ENCODE assay signal across 17 cellular contexts in genomic region chr3:169104972-169105371, GRCh38.
DNase-seq lines count a peak whose midpoint lies in the region; ATAC-seq and TF ChIP-seq lines count a peak whose summit lies in the region.
"Had no signal": no experiment of that assay in that cellular context is flagged by ENCODE, and none has a peak within 500 bp of the region (broad histone marks: within the 10 kb centered on the region; RNA-seq: fewer than 3 reads in every experiment).

No MANE protein-coding gene starts in this region.

- CTCF ChIA-PET in activated CD8-positive, alpha-beta memory T cell treated with anti-CD3 and anti-CD28 coated beads, Interleukin-2, amount 10 ng/mL, durations not matched to agents 7 days and 5 days (lab: Charles Lee) = no interaction called here

- H3K4me1 Mint-ChIP-seq in activated CD8-positive, alpha-beta memory T cell treated with anti-CD3 and anti-CD28 coated beads, Interleukin-2, amount 10 ng/mL, durations not matched to agents 7 days and 5 days = no peaks in the 10 kb centered on the region
- H3K4me1 Mint-ChIP-seq: activated CD4-positive, alpha-beta T cell treated with anti-CD3 and anti-CD28 coated beads for 36 hours; T-helper 17 cell had no signal

- no peaks in the 10 kb centered on the region for H3K27me3 ChIP-seq in foreskin keratinocyte
- H3K27me3 ChIP-seq: gastroesophageal sphincter had no signal

- peak; percentile 10 for DNase-seq in AG08395 (ENCODE audit: low spot score)
- peak; percentile 60 for DNase-seq in HT-29 (ENCODE audit: low spot score)
- DNase-seq in astrocyte of the cerebellum (ENCODE audit: low read depth) = peak; percentile 40
- DNase-seq in foreskin keratinocyte = no peak
- no peak for DNase-seq in OCI-M1 (lab: John Stamatoyannopoulos, UW)
- DNase-seq in stimulated activated CD4-positive, alpha-beta T cell treated with anti-CD3 and anti-CD28 coated beads, Interleukin-4, amount 100 ng/mL, for 4 hours = no peak
- DNase-seq in left lobe of liver (ENCODE audit: low spot score) = no peak
- DNase-seq in activated CD8-positive, alpha-beta memory T cell treated with anti-CD3 and anti-CD28 coated beads, Interleukin-2, amount 10 ng/mL, durations not matched to agents 7 days and 5 days = no peak
- DNase-seq: activated CD4-positive, alpha-beta T cell treated with anti-CD3 and anti-CD28 coated beads for 36 hours; activated naive CD4-positive, alpha-beta T cell treated with anti-CD3 and anti-CD28 coated beads for 36 hours; effector CD8-positive, alpha-beta T cell; H9; NCI-H524; stimulated activated CD4-positive, alpha-beta T cell treated with anti-CD3 and anti-CD28 coated beads, Interleukin-2, amount 100 ng/mL, for 48 hours; T-helper 17 cell had no signal

- no peak overlapping the region for H3K27ac ChIP-seq in foreskin keratinocyte

- no peaks in the 10 kb centered on the region for H3K36me3 Mint-ChIP-seq in activated CD8-positive, alpha-beta memory T cell treated with anti-CD3 and anti-CD28 coated beads, Interleukin-2, amount 10 ng/mL, durations not matched to agents 7 days and 5 days

- no peaks in the 10 kb centered on the region for H3K9me3 Mint-ChIP-seq in activated CD8-positive, alpha-beta memory T cell treated with anti-CD3 and anti-CD28 coated beads, Interleukin-2, amount 10 ng/mL, durations not matched to agents 7 days and 5 days (ENCODE audit: low read depth)
- H3K9me3 Mint-ChIP-seq: activated naive CD4-positive, alpha-beta T cell treated with anti-CD3 and anti-CD28 coated beads for 36 hours; H9 had no signal

- in situ Hi-C loops in astrocyte of the cerebellum (cut with HindIII; ENCODE audit: low sequenced_read_pairs) = no loop called here

- H3K4me1 ChIP-seq in foreskin keratinocyte = peaks cover 30% of the 10 kb centered on the region

- no peak for TF ChIP-seq CTCF in astrocyte of the cerebellum (IDR thresholded peaks at IDR 0.05; ENCODE audit: low read depth, low read length, missing control alignments)
- no peak for TF ChIP-seq CTCF in foreskin keratinocyte (conservative IDR thresholded peaks at IDR 0.05)

- ATAC-seq in foreskin keratinocyte = peak; percentile 18
- ATAC-seq in left lobe of liver = no peak
- ATAC-seq in activated CD8-positive, alpha-beta memory T cell treated with anti-CD3 and anti-CD28 coated beads, Interleukin-2, amount 10 ng/mL, durations not matched to agents 7 days and 5 days = no peak
- ATAC-seq: activated CD4-positive, alpha-beta T cell treated with anti-CD3 and anti-CD28 coated beads for 36 hours; gastroesophageal sphincter; T-helper 17 cell had no signal

- H3K4me3 Mint-ChIP-seq in activated CD8-positive, alpha-beta memory T cell treated with anti-CD3 and anti-CD28 coated beads, Interleukin-2, amount 10 ng/mL, durations not matched to agents 7 days and 5 days = no peak overlapping the region
- H3K4me3 Mint-ChIP-seq: activated CD4-positive, alpha-beta T cell treated with anti-CD3 and anti-CD28 coated beads for 36 hours; activated naive CD4-positive, alpha-beta T cell treated with anti-CD3 and anti-CD28 coated beads for 36 hours; H9; T-helper 17 cell had no signal

- no peaks in the 10 kb centered on the region for H3K27me3 Mint-ChIP-seq in activated CD8-positive, alpha-beta memory T cell treated with anti-CD3 and anti-CD28 coated beads, Interleukin-2, amount 10 ng/mL, durations not matched to agents 7 days and 5 days
- H3K27me3 Mint-ChIP-seq: activated CD4-positive, alpha-beta T cell treated with anti-CD3 and anti-CD28 coated beads for 36 hours had no signal

- no peak overlapping the region for H3K4me3 ChIP-seq in astrocyte of the cerebellum (ENCODE audit: low read depth, low read length)
- H3K4me3 ChIP-seq: gastroesophageal sphincter, thoracic aorta had no signal

- H3K27ac Mint-ChIP-seq in activated CD8-positive, alpha-beta memory T cell treated with anti-CD3 and anti-CD28 coated beads, Interleukin-2, amount 10 ng/mL, durations not matched to agents 7 days and 5 days = no peak overlapping the region
- H3K27ac Mint-ChIP-seq: activated CD4-positive, alpha-beta T cell treated with anti-CD3 and anti-CD28 coated beads for 36 hours; activated naive CD4-positive, alpha-beta T cell treated with anti-CD3 and anti-CD28 coated beads for 36 hours; H9; T-helper 17 cell had no signal

Comparison
In these comparisons a context has a peak if more than half of its experiments do, and no peak if none do; other contexts are left out.
1. DNase-seq: peak in AG08395 (single experiment), HT-29 (single experiment) and astrocyte of the cerebellum (single experiment); none in foreskin keratinocyte (0 of 2), OCI-M1 (single experiment), stimulated activated CD4-positive, alpha-beta T cell treated with anti-CD3 and anti-CD28 coated beads, Interleukin-4, amount 100 ng/mL, for 4 hours (0 of 2), left lobe of liver (single experiment) and activated CD8-positive, alpha-beta memory T cell treated with anti-CD3 and anti-CD28 coated beads, Interleukin-2, amount 10 ng/mL, durations not matched to agents 7 days and 5 days (single experiment).